8 cellular contexts compared by ENCODE assay signal in the genomic region with DNA sequence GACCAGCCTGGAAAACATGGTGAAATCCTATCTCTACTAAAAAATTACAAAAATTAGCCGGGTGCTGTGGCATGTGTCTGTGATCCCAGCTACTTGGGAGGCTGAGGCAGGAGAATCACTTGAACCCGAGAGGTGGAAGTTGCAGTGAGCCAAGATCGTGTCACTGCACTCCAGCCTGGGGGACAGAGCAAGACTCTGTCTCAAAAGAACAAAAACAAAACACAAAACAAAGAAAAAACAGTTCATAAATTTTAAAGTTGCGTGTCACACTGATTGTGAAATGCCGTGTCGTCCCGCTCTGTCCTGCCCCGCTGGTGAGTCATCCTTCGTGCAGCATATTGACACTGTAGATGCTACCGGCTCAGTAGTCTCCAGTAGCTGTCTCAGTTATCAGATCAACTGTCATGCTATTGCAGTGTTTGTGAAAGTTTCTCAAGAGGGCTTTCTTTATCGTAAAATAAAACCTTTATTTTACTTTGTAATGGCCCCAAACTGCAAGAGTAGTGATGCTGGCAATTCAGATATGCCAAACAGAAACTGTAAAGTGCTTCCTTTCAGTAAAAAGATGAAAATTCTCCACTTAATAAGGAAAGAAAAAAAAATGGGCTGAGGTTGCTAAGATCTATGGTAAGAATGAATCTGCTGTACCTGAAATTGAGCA.
DNase-seq lines count a peak whose midpoint lies in the region; ATAC-seq lines count a peak whose summit lies in the region.

No MANE protein-coding gene starts in this region.

- ATAC-seq in GM21825 (IDR thresholded peaks at IDR 0.05; ENCODE audit: unreplicated experiment) (no peak), GM18870 (IDR thresholded peaks at IDR 0.05; ENCODE audit: unreplicated experiment) (no peak), HG03469 (IDR thresholded peaks at IDR 0.05; ENCODE audit: unreplicated experiment) (no peak)

- DNase-seq in activated effector memory CD4-positive, alpha-beta T cell treated with anti-CD3 and anti-CD28 coated beads, Interleukin-2, amount 50 U/mL, for 16 hours, result peak; percentile 71
- DNase-seq in activated effector memory CD4-positive, alpha-beta T cell treated with Interleukin-2 at 50 U/mL for 16 hours, result no peak
- DNase-seq in RKO (ENCODE audit: low spot score) (peak; percentile 21), fibroblast of peridontal ligament (ENCODE audit: extremely low read depth) (peak; percentile 29)
- DNase-seq in stimulated activated CD8-positive, alpha-beta memory T cell treated with anti-CD3 and anti-CD28 coated beads, Interleukin-4, amount 100 ng/mL, for 48 hours, result peak; percentile 33
